Comparison of ENCODE assay signal across 8 cellular contexts in the genomic region with DNA sequence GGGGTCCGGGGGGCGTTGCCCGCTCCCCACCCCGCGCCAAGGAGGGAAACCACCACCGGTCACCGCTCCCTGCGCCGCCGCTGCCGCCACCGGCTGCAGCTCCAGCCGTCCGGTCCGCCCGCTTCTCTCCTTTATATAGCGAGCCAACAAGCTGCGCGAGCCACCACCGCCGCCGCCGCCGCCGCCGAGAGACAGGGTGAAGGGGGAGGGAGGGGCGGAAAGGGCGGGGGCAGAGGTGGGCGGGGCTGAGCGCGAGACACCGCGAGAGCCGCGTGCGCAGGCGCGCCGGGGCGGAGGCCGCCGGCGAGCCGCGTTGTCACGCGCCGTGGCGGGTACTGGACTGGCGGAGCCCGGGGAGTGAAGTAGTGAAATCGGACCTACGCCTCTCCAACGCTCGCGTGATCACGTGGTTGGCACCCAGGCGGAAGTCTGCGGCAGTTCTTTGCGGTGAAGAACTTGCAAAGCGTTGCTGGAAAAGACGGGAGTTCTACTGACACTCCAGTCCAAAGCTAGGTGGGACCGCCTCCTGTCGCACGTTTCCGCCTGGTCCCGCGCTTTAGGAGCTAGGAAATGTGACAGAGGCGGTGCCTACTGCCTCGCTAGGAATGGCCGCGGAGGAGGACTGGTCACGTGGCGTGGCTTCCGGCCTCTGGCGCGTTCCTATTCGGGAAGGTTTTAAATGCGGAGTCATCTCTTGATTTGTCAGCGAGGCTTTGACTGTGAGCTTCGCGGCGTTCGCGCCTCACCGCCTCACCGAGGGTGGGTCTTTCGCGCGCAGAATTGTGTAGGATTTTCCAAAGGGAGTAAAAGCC. TPM values are rescaled to one million over a fixed set of nuclear protein-coding genes. Genes with fewer than 3 reads are reported as not detected.
DNase-seq lines count a peak whose midpoint lies in the region; ATAC-seq and TF ChIP-seq lines count a peak whose summit lies in the region.

TSS of gene GTF2A1 (minus strand) at position 193 of the 812 bp plus-strand sequence. CDS start 441 bp downstream, outside the sequence.

- no peak for TF ChIP-seq RAD21 in Ishikawa (IDR thresholded peaks at IDR 0.05; ENCODE audit: low read depth)

- peak within 1 kb of the TSS; percentile 97 for H3K27ac ChIP-seq in PC-3 (ENCODE audit: low read length)
- H3K27ac ChIP-seq in epithelial cell of prostate: peak within 1 kb of the TSS; percentile 99

- POLR2A ChIA-PET in PC-3 (lab: Charles Lee; ENCODE audit: unreplicated experiment): interaction anchor here (0.5 to 0.8 kb wide), 5 partner anchors 11 to 263 kb away, joined by 3 to 15 read pairs (median 3); no protein-coding TSS in a partner anchor

- no peaks in the 10 kb centered on the region; the same call in 1 of the 2 replicates for H3K36me3 ChIP-seq in PC-3 (ENCODE audit: low read depth, low read length)
- H3K36me3 ChIP-seq in mucosa of descending colon (ENCODE audit: low read depth): no peaks in the 10 kb centered on the region

- peak within 1 kb of the TSS; percentile 95 for H3K4me2 ChIP-seq in PC-3 (ENCODE audit: low read length)

- no peaks in the 10 kb centered on the region for H3K27me3 ChIP-seq in PC-3 (ENCODE audit: low read length)

- H2AFZ ChIP-seq in PC-3 (ENCODE audit: low read length): peak within 1 kb of the TSS; percentile 98

- CTCF ChIA-PET in PC-3 (lab: Charles Lee): no interaction called here

- H3F3A ChIP-seq in PC-3 (ENCODE audit: low read length, unreplicated experiment): peaks cover 5% of the 10 kb centered on the region

- H3K4me1 ChIP-seq in PC-3 (ENCODE audit: insufficient read depth, low read length) (peaks cover 23% of the 10 kb centered on the region), mucosa of descending colon (ENCODE audit: low read depth) (peaks cover 8% of the 10 kb centered on the region)

- BruUV-seq in PC-3 (replicated peaks; lab: Mats Ljungman, UMichigan): TSS peak; percentile 28

- ATAC-seq in GM21576 (IDR thresholded peaks at IDR 0.05; ENCODE audit: unreplicated experiment) (peak; percentile 76), PC-3 (peak; percentile 75), mucosa of descending colon (peak; percentile 92)

- H3K79me2 ChIP-seq in PC-3 (ENCODE audit: low read length): peaks cover 44% of the 10 kb centered on the region

- H3K9me3 ChIP-seq in PC-3 (ENCODE audit: low read length) (no peaks in the 10 kb centered on the region), mucosa of descending colon (no peaks in the 10 kb centered on the region)

- no peaks in the 10 kb centered on the region for H3K9me2 ChIP-seq in PC-3 (replicated peaks; ENCODE audit: low read length)

- peak; percentile 33; the same call in 1 of the 2 replicates for TF ChIP-seq EP300 in Ishikawa (IDR thresholded peaks at IDR 0.05; ENCODE audit: borderline replicate concordance)

- DNase-seq in DMS114 treated with DMSO at 0.1 percent for 48 hours (lab: John Stamatoyannopoulos, UW; ENCODE audit: unreplicated experiment) (peak; percentile 87), PC-3 (peak; percentile 95), activated T-cell treated with anti-CD3 and anti-CD28 coated beads for 48 hours (ENCODE audit: low read depth) (peak; percentile 92), epithelial cell of prostate (ENCODE audit: low read depth, low spot score) (peak; percentile 80), mucosa of descending colon (peak; percentile 94 to 97 (median 96))
- peak; percentile 87 for DNase-seq in stimulated activated CD8-positive, alpha-beta memory T cell treated with anti-CD3 and anti-CD28 coated beads, Interleukin-4, amount 100 ng/mL, for 24 hours (ENCODE audit: low read depth)

- H3K4me3 ChIP-seq in PC-3 (ENCODE audit: low read length) (peak within 1 kb of the TSS; percentile 97), mucosa of descending colon (peak within 1 kb of the TSS; percentile 77)

- intact Hi-C loops in PC-3 (cut with micrococcal nuclease): no loop called here
- intact Hi-C loops in mucosa of descending colon (cut with DNase I, micrococcal nuclease): no loop called here

- peak within 1 kb of the TSS; percentile 97 for H3K9ac ChIP-seq in PC-3 (ENCODE audit: low read length)

- TF ChIP-seq CTCF in PC-3 (conservative IDR thresholded peaks at IDR 0.05; ENCODE audit: low read depth, low read length): no peak
- no peak for TF ChIP-seq CTCF in mucosa of descending colon (IDR thresholded peaks at IDR 0.05)

- H4K20me1 ChIP-seq in PC-3 (ENCODE audit: low read length): no peaks in the 10 kb centered on the region

TF ChIP-seq in Ishikawa, 13 proteins besides CTCF, POLR2A, EP300 and RAD21:
- TF ChIP-seq USF1 (IDR thresholded peaks at IDR 0.05) (peak; percentile 96), YY1 (IDR thresholded peaks at IDR 0.05; ENCODE audit: low read depth) (peak; percentile 98), EGR1 (IDR thresholded peaks at IDR 0.05) (no peak), FOXM1 (IDR thresholded peaks at IDR 0.05; ENCODE audit: borderline replicate concordance, low read depth) (no peak; the same call in none of the 2 replicates), NFIC (IDR thresholded peaks at IDR 0.05) (peak; percentile 17; the same call in 1 of the 2 replicates), REST (IDR thresholded peaks at IDR 0.05; ENCODE audit: low read depth) (0 out of 2 replicates have a peak, but pooled peaks have one; percentile 1), TEAD4 (IDR thresholded peaks at IDR 0.05) (0 out of 2 replicates have a peak, but pooled peaks have one; percentile 11), ZBTB7A (IDR thresholded peaks at IDR 0.05; ENCODE audit: low read depth) (peak; percentile 95), TCF12 (IDR thresholded peaks at IDR 0.05; ENCODE audit: low read depth) (peak; percentile 28; the same call in 1 of the 2 replicates), CEBPB (IDR thresholded peaks at IDR 0.05) (no peak), CREB1 (IDR thresholded peaks at IDR 0.05; ENCODE audit: low read depth) (0 out of 2 replicates have a peak, but pooled peaks have one; percentile 6), TAF1 (IDR thresholded peaks at IDR 0.05; ENCODE audit: low read depth) (peak; percentile 73)
- TF ChIP-seq, protein P1, sequence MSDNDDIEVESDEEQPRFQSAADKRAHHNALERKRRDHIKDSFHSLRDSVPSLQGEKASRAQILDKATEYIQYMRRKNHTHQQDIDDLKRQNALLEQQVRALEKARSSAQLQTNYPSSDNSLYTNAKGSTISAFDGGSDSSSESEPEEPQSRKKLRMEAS (IDR thresholded peaks at IDR 0.05): peak; percentile 98

RNA-seq across cellular contexts. Expression of gene GTF2A1, which starts in this region (rescaled TPM):
- 20.7 and 24.4 TPM in 2 replicates for total RNA-seq in PC-3 (2014; rRNA removed)
- 10 to 100 TPM; 24.2 to 31.0 (median 29.5) TPM for total RNA-seq in mucosa of descending colon

Comparison
In these comparisons a context has a peak if more than half of its experiments do, and no peak if none do; other contexts are left out.
1. Peak in every context shown above with its lines: DNase-seq, ATAC-seq, H3K4me3 ChIP-seq and H3K27ac ChIP-seq.